ENCODE assay signal across 9 cellular contexts in the genomic region with DNA sequence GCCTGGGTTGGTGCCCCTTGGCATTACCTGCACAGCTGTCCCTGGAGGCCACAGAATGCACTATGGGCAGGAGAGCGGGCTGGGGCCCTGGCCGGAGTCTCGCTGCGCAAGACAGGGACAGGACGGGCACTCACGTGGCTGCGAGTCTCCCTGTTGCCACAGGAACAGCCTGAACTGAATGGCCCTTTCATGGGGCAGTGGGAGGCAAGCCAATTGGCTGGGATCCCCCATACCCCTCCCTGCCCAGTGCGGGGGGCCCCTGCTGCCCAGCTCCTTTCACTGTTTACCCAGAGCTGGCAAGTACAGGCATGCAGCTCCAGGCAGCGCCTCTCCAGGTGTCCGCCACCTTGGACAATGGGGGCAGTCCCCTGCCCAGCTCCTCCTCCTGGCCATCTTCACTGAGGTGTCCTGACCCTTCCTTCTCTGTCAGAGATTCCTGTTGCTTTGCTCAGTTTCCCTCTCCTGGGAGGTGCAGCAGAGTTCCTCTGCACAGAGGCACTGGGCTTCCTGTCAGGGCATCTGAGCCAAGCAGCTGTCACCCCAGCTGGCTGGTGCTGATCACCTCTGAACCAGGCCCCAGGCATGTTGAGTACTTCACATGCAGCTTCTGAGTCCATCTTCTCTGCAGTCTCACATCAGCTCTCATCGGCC. TPM values are rescaled to one million over a fixed set of nuclear protein-coding genes. Genes with fewer than 3 reads are reported as not detected.
DNase-seq lines count a peak whose midpoint lies in the region; ATAC-seq lines count a peak whose summit lies in the region.
"Had no signal": no experiment of that assay in that cellular context is flagged by ENCODE, and none has a peak within 500 bp of the region (broad histone marks: within the 10 kb centered on the region; RNA-seq: fewer than 3 reads in every experiment).

No MANE protein-coding gene starts in this region.

- peaks cover 6 to 27% of the 10 kb centered on the region in 2 donors for H3K4me1 ChIP-seq in esophagus (ENCODE audit: control insufficient read depth in 2 of 2, insufficient read depth in 2 of 2, low read length in 1 of 2)

- no peak for ATAC-seq in HG02759 (IDR thresholded peaks at IDR 0.05; ENCODE audit: unreplicated experiment)

- H3K4me3 ChIP-seq in esophagus (ENCODE audit: low read depth in 1 of 2, low read length in 2 of 2): peak overlapping the region in 1 of 2 donors; percentile 9

- no peaks in the 10 kb centered on the region for H3K9me3 ChIP-seq in esophagus (ENCODE audit: control insufficient read depth in 2 of 2, insufficient read depth in 1 of 2, low read depth in 1 of 2, low read length in 1 of 2)

- H3K36me3 ChIP-seq in esophagus (ENCODE audit: control insufficient read depth in 2 of 2, insufficient read depth in 2 of 2, low read length in 1 of 2): no peaks in the 10 kb centered on the region

- WGBS in esophagus, 2 donors: 49 to 61% methylated on average over 10 to 11 of the region's 11 CpGs

- DNase-seq in COLO668 (lab: John Stamatoyannopoulos, UW; ENCODE audit: unreplicated experiment) (peak; percentile 83), NCI-H510A treated with DMSO at 0.1 percent for 48 hours (lab: John Stamatoyannopoulos, UW) (peak; percentile 79), nucleus accumbens (lab: John Stamatoyannopoulos, UW) (peak in 55 of 56 donors; percentile 62 to 98 (median 92)), SK-N-DZ (ENCODE audit: low spot score) (no peak), SW 1271 (lab: John Stamatoyannopoulos, UW) (no peak)
- no peak for DNase-seq in stimulated activated CD4-positive, alpha-beta T cell treated with anti-CD3 and anti-CD28 coated beads, Interleukin-4, amount 100 ng/mL, for 24 hours
- DNase-seq: NCI-H187 had no signal

- no peaks in the 10 kb centered on the region for H3K27me3 ChIP-seq in esophagus (ENCODE audit: control insufficient read depth in 1 of 2, insufficient read depth in 2 of 2, low read length in 2 of 2)

- H3K27ac ChIP-seq in esophagus (ENCODE audit: low read depth in 2 of 2, low read length in 1 of 2): peak overlapping the region; percentile 68 to 75

RNA-seq across cellular contexts. Expression of a gene that starts 5.2 kb away (rescaled TPM):
- polyA plus RNA-seq in esophagus: 1 to 10 TPM; 2.1 to 4.9 TPM
- 0.28 and 1.1 TPM in 2 replicates for polyA plus RNA-seq in SK-N-DZ (2014; cell fraction: cytosol; rRNA removed)
- 0.70 and 1.8 TPM in 2 replicates for polyA plus RNA-seq in SK-N-DZ (2014; cell fraction: nucleus; rRNA removed)

RNA-seq across cellular contexts. Expression of a gene that starts 29.8 kb away (rescaled TPM):
- polyA plus RNA-seq in esophagus: not detected
- polyA plus RNA-seq in SK-N-DZ (2014; cell fraction: cytosol; rRNA removed): not detected in 2 replicates
- not detected in 2 replicates for polyA plus RNA-seq in SK-N-DZ (2014; cell fraction: nucleus; rRNA removed)

RNA-seq across cellular contexts. Expression of a gene that starts 35.6 kb away (rescaled TPM):
- 1 to 10 TPM; 4.8 to 6.7 TPM for polyA plus RNA-seq in esophagus
- polyA plus RNA-seq in SK-N-DZ (2014; cell fraction: cytosol; rRNA removed): 0.18 and 0.46 TPM in 2 replicates
- 0.20 TPM in 1 of 2 replicates, not detected in the other for polyA plus RNA-seq in SK-N-DZ (2014; cell fraction: nucleus; rRNA removed)

RNA-seq across cellular contexts. Expression of a gene that starts 42.0 kb away (rescaled TPM):
- polyA plus RNA-seq in esophagus: 10 to 100 TPM in 1 of 2 donors, 1 to 10 TPM in 1; 7.4 to 16.2 TPM
- 10.5 and 11.5 TPM in 2 replicates for polyA plus RNA-seq in SK-N-DZ (2014; cell fraction: cytosol; rRNA removed)
- polyA plus RNA-seq in SK-N-DZ (2014; cell fraction: nucleus; rRNA removed): 4.7 and 6.0 TPM in 2 replicates

RNA-seq across cellular contexts. Expression of a gene that starts 46.6 kb away (rescaled TPM):
- polyA plus RNA-seq in esophagus: 1 to 10 TPM in 1 of 2 donors, under 1 TPM in 1; 0.92 to 1.2 TPM
- polyA plus RNA-seq in SK-N-DZ (2014; cell fraction: cytosol; rRNA removed): 65.9 and 121 TPM in 2 replicates
- polyA plus RNA-seq in SK-N-DZ (2014; cell fraction: nucleus; rRNA removed): 51.5 and 76.0 TPM in 2 replicates

Comparison
In these comparisons a context has a peak if more than half of its experiments do, and no peak if none do; other contexts are left out.
1. DNase-seq: peak in COLO668 (single experiment), NCI-H510A treated with DMSO at 0.1 percent for 48 hours (single experiment) and nucleus accumbens (55 of 56); none in stimulated activated CD4-positive, alpha-beta T cell treated with anti-CD3 and anti-CD28 coated beads, Interleukin-4, amount 100 ng/mL, for 24 hours (single experiment), SK-N-DZ (single experiment) and SW 1271 (0 of 2).